Comparison of ENCODE assay signal across 8 cellular contexts in the genomic region with DNA sequence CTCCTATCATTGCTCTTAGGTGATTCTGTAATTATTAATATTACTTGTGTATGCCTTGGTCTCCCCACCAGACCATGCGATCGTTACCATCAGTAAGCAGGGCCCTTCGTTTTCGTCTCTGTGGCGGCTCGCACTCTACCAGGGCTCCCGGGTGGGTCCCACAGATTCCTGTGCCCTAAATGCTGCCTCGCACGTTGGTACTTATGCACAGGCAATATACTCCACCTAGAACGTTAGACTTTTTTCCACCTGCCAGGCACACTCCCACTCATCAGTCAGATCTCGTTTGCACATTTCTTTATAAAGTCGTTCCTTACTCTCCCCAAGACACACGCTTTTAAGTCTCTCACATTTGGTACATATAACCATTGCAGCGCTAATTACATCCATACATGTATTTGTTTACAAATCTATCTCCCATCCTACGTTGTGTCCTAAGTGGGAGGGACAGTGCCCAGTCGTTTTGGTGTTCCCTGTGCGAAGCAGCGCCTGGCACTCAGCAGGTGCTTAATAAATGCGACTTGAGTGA. TPM values are rescaled to one million over a fixed set of nuclear protein-coding genes. Genes with fewer than 3 reads are reported as not detected.
DNase-seq lines count a peak whose midpoint lies in the region; ATAC-seq and TF ChIP-seq lines count a peak whose summit lies in the region.

No MANE protein-coding gene starts in this region.

- POLR2A ChIA-PET in BJ (lab: Charles Lee) = no interaction called here

- TF ChIP-seq CTCF in BJ (IDR thresholded peaks at IDR 0.05; ENCODE audit: insufficient read depth, low read depth, low read length) = no peak
- TF ChIP-seq CTCF in coronary artery (IDR thresholded peaks at IDR 0.05) = no peak

- no peaks in the 10 kb centered on the region for H3K9me3 ChIP-seq in KOPT-K1 (ENCODE audit: insufficient read depth, low read length, poor library complexity, severe bottlenecking)

- CTCF ChIA-PET in BJ (lab: Yijun Ruan, JAX) = no interaction called here

- peak overlapping the region; percentile 97 for H3K4me3 Mint-ChIP-seq in natural killer cell treated with Interleukin-12 subunit alpha and Interleukin-12 subunit beta and Interleukin-15 and Interleukin-18, amount 100 ng/mL, for 72 hours

- no peaks in the 10 kb centered on the region for H3K9me3 Mint-ChIP-seq in natural killer cell treated with Interleukin-12 subunit alpha and Interleukin-12 subunit beta and Interleukin-15 and Interleukin-18, amount 100 ng/mL, for 72 hours

- H3K36me3 ChIP-seq in BJ (ENCODE audit: control insufficient read depth, insufficient read depth, low read length) (peaks cover 3% of the 10 kb centered on the region; the same call in 1 of the 2 replicates), KOPT-K1 (ENCODE audit: insufficient read depth, low read length) (peaks cover 6% of the 10 kb centered on the region; the same call in 1 of the 2 replicates)

- peak overlapping the region; percentile 78 to 81 for H3K27ac Mint-ChIP-seq in natural killer cell treated with Interleukin-12 subunit alpha and Interleukin-12 subunit beta and Interleukin-15 and Interleukin-18, amount 100 ng/mL, for 72 hours

- H3K4me3 ChIP-seq in BJ (ENCODE audit: low read depth, low read length) (peak overlapping the region; percentile 87), coronary artery (peak overlapping the region; percentile 98)

- no peak for ATAC-seq in natural killer cell treated with Interleukin-12 subunit alpha and Interleukin-12 subunit beta and Interleukin-15 and Interleukin-18, amount 100 ng/mL, for 72 hours
- ATAC-seq in GM21381 (IDR thresholded peaks at IDR 0.05; ENCODE audit: unreplicated experiment) (no peak), HG03571 (IDR thresholded peaks at IDR 0.05; ENCODE audit: unreplicated experiment) (no peak)

- no peak for DNase-seq in BJ (ENCODE audit: low read depth)
- DNase-seq in coronary artery (ENCODE audit: low spot score) = no peak
- DNase-seq in natural killer cell treated with Interleukin-12 subunit alpha and Interleukin-12 subunit beta and Interleukin-15 and Interleukin-18, amount 100 ng/mL, for 72 hours (ENCODE audit: low spot score) = no peak
- no peak for DNase-seq in mesenteric fat pad (ENCODE audit: low spot score)
- DNase-seq in stimulated activated CD4-positive, alpha-beta T cell treated with anti-CD3 and anti-CD28 coated beads, Interleukin-1b, Interleukin-23, amount 100 ng/mL, for 48 hours = no peak

- H3K36me3 Mint-ChIP-seq in natural killer cell treated with Interleukin-12 subunit alpha and Interleukin-12 subunit beta and Interleukin-15 and Interleukin-18, amount 100 ng/mL, for 72 hours = no peaks in the 10 kb centered on the region

- H3K27ac ChIP-seq in KOPT-K1 (ENCODE audit: low read depth, low read length, poor library complexity, severe bottlenecking) (peak overlapping the region; percentile 61), coronary artery (peak overlapping the region in 1 of 2 donors; percentile 98)

- H3K4me1 Mint-ChIP-seq in natural killer cell treated with Interleukin-12 subunit alpha and Interleukin-12 subunit beta and Interleukin-15 and Interleukin-18, amount 100 ng/mL, for 72 hours (ENCODE audit: low read depth in 2 of 2) = peaks cover 31 to 35% of the 10 kb centered on the region in 2 donors

- H3K27me3 Mint-ChIP-seq in natural killer cell treated with Interleukin-12 subunit alpha and Interleukin-12 subunit beta and Interleukin-15 and Interleukin-18, amount 100 ng/mL, for 72 hours = no peaks in the 10 kb centered on the region

- no peaks in the 10 kb centered on the region for H3K27me3 ChIP-seq in BJ (ENCODE audit: control insufficient read depth, insufficient read depth, low read length)

RNA-seq across cellular contexts. Expression of gene FEZ2, which starts 0.9 kb away (rescaled TPM):
- 38.3 and 90.0 TPM in 2 replicates for polyA plus RNA-seq in BJ (2011; rRNA removed)
- 16.5 and 18.5 TPM in 2 replicates for polyA minus RNA-seq in BJ (2011; rRNA and poly(A)+ RNA removed)
- total RNA-seq in natural killer cell treated with Interleukin-12 subunit alpha and Interleukin-12 subunit beta and Interleukin-15 and Interleukin-18, amount 100 ng/mL, for 72 hours = 10 to 100 TPM; 15.3 to 18.1 TPM
- total RNA-seq in mesenteric fat pad = 64.0 TPM
